8 cellular contexts compared by ENCODE assay signal in genomic region chr10:75401569-75402485, GRCh38. TPM values are rescaled to one million over a fixed set of nuclear protein-coding genes. Genes with fewer than 3 reads are reported as not detected.
A peak's percentile ranks its signal among the peaks of the same experiment; 100 is the strongest.
DNase-seq lines count a peak whose midpoint lies in the region; ATAC-seq, FAIRE-seq and TF ChIP-seq lines count a peak whose summit lies in the region.

TSS of gene ZNF503 (minus strand) at chr10:75401764. CDS start at chr10:75401419, 345 bp downstream.

- peak within 1 kb of the TSS; percentile 86 for H2AFZ ChIP-seq in PC-9
- H2AFZ ChIP-seq in K562 (ENCODE audit: low read depth, low read length) = no peak within 1 kb of the TSS

- peaks cover 9 to 18% (median 9%) of the 10 kb centered on the region in 3 donors for H3K4me1 Mint-ChIP-seq in IgD-negative memory B cell

- H3K4me1 ChIP-seq in PC-9 (replicated peaks; ENCODE audit: insufficient read depth) (peaks cover 8% of the 10 kb centered on the region), K562 (replicated peaks in 1 of 2; ENCODE audit: control insufficient read depth in 2 of 2, insufficient read depth in 2 of 2, low read length in 2 of 2) (peaks cover 0 to 64% of the 10 kb centered on the region in 2 experiments; a peak in 2 of 5 replicates)

- peaks cover 5% of the 10 kb centered on the region for H4K20me1 ChIP-seq in PC-9 (ENCODE audit: insufficient read depth)
- peaks cover 4% of the 10 kb centered on the region; the same call in 1 of the 2 replicates for H4K20me1 ChIP-seq in K562 (replicated peaks; ENCODE audit: control insufficient read depth, insufficient read depth, low read length)

- peaks cover 54% of the 10 kb centered on the region for H3K27me3 Mint-ChIP-seq in IgD-negative memory B cell

- H3K9me3 Mint-ChIP-seq in IgD-negative memory B cell = peaks cover 0 to 6% (median 0%) of the 10 kb centered on the region in 3 donors

- TF ChIP-seq CTCF in PC-9 (conservative IDR thresholded peaks at IDR 0.05) = no peak
- TF ChIP-seq CTCF in K562 (IDR thresholded peaks at IDR 0.05 in 2 of 3, conservative IDR thresholded peaks at IDR 0.05 in 1 of 3; ENCODE audit: insufficient read depth in 2 of 3, low read depth in 1 of 3, low read length in 3 of 3) = no peak

- TF ChIP-seq POLR2A in K562 (conservative IDR thresholded peaks at IDR 0.05) = no peak

- DNase-seq in DMS53 treated with DMSO at 0.1 percent for 48 hours (lab: John Stamatoyannopoulos, UW; ENCODE audit: unreplicated experiment) (peak; percentile 96), PC-9 (peak; percentile 88 to 92), K562 (ENCODE audit: extremely low read depth in 1 of 4, low spot score in 3 of 4) (peak; percentile 53 to 73 (median 67)), hepatic stellate cell (ENCODE audit: low spot score) (peak; percentile 97), posterior vena cava (ENCODE audit: low spot score) (peak; percentile 99)

- BruUV-seq in PC-9 (replicated peaks; lab: Mats Ljungman, UMichigan) (no TSS peak), K562 (replicated peaks; lab: Mats Ljungman, UMichigan) (no TSS peak)

- H3K9me1 ChIP-seq in K562 (ENCODE audit: control insufficient read depth, insufficient read depth, low read length) = no peaks in the 10 kb centered on the region

- peaks cover 87% of the 10 kb centered on the region for H3K79me2 ChIP-seq in PC-9 (ENCODE audit: low read depth)
- no peaks in the 10 kb centered on the region for H3K79me2 ChIP-seq in K562 (ENCODE audit: control insufficient read depth, insufficient read depth, low read length)

- peak within 1 kb of the TSS in 2 of 3 donors; percentile 53 to 85 for H3K27ac Mint-ChIP-seq in IgD-negative memory B cell

- TF ChIP-seq EP300 in K562 (IDR thresholded peaks at IDR 0.05; ENCODE audit: low read length) = no peak

- peaks cover 35% of the 10 kb centered on the region for H3F3A ChIP-seq in PC-9 (ENCODE audit: insufficient read depth, low read depth)

- in situ Hi-C loops in K562 (cut with MboI) = no loop called here

- H3K27ac ChIP-seq in PC-9 = peak within 1 kb of the TSS; percentile 90
- H3K27ac ChIP-seq in K562 (ENCODE audit: extremely low read depth, low read depth, low read length) = no peak within 1 kb of the TSS

- no peaks in the 10 kb centered on the region for H3K9me3 ChIP-seq in PC-9 (ENCODE audit: insufficient read depth, low read depth)
- H3K9me3 ChIP-seq in K562 (replicated peaks; ENCODE audit: control insufficient read depth, insufficient read depth, low read depth, low read length) = no peaks in the 10 kb centered on the region

- peak within 1 kb of the TSS; percentile 88 for H3K4me2 ChIP-seq in PC-9
- peak within 1 kb of the TSS; percentile 33; the same call in 1 of the 2 replicates for H3K4me2 ChIP-seq in K562 (ENCODE audit: insufficient read depth, low read length)

- peak within 1 kb of the TSS in 1 of 2 experiments; percentile 75; a peak in 2 of 4 replicates for H3K9ac ChIP-seq in K562 (ENCODE audit: insufficient read depth in 1 of 2, low read depth in 2 of 2, low read length in 2 of 2)

- WGBS in K562 (ENCODE audit: insufficient coverage, low coverage, missing lambda C conversion rate) = 2% methylated on average over 71 of the region's 88 CpGs

- H3K36me3 ChIP-seq in PC-9 (ENCODE audit: low read depth) (peaks cover 3% of the 10 kb centered on the region; the same call in 1 of the 2 replicates), K562 (ENCODE audit: control insufficient read depth, insufficient read depth, low read length) (no peaks in the 10 kb centered on the region)

- TF ChIP-seq RAD21 in K562 (CRISPR knock-in tag; conservative IDR thresholded peaks at IDR 0.05 in 1 of 2, IDR thresholded peaks at IDR 0.05 in 1 of 2) = no peak

- CTCF ChIA-PET in PC-9 (lab: Charles Lee) (interaction anchor here (0.6 to 0.9 kb wide), 2 partner anchors 165 to 166 kb away, joined by 3 to 7 read pairs; partner anchors contain the start of gene COMTD1), K562 (lab: Yijun Ruan, JAX; ENCODE audit: low intra/inter-chr PET ratio) (no interaction called here)

- no peaks in the 10 kb centered on the region for H3K9me2 ChIP-seq in PC-9 (ENCODE audit: insufficient read depth)

- H3K27me3 ChIP-seq in PC-9 (ENCODE audit: insufficient read depth, low read depth) (no peaks in the 10 kb centered on the region), K562 (ENCODE audit: control insufficient read depth in 2 of 2, insufficient read depth in 2 of 2, low read length in 2 of 2) (peaks cover 53 to 80% of the 10 kb centered on the region in 2 experiments)

- POLR2A ChIA-PET in PC-9 (lab: Charles Lee; ENCODE audit: unreplicated experiment) (interaction anchor here (0.8 kb wide), 1 partner anchor 164 kb away, joined by 4 read pairs; no protein-coding TSS in a partner anchor), K562 (lab: Yijun Ruan, JAX) (interaction anchor here (0.6 to 0.9 kb wide), 3 partner anchors 11 to 192 kb away, joined by 3 read pairs; no protein-coding TSS in a partner anchor)

- peak; percentile 48 for ATAC-seq in GM21515 (IDR thresholded peaks at IDR 0.05; ENCODE audit: unreplicated experiment)
- ATAC-seq in K562 = peak; percentile 87
- ATAC-seq in HG03025 (IDR thresholded peaks at IDR 0.05; ENCODE audit: low FRiP score, unreplicated experiment) = no peak

- intact Hi-C loops in PC-9 (cut with micrococcal nuclease; ENCODE audit: unreplicated experiment) = loop anchor here (2.0 to 10.0 kb wide), 4 partner anchors 523 to 1713 kb away; no protein-coding TSS in a partner anchor
- intact Hi-C loops in K562 (cut with micrococcal nuclease) = loop anchor here (5.0 to 10.0 kb wide), 4 partner anchors 523 to 1583 kb away; no protein-coding TSS in a partner anchor
- intact Hi-C loops in posterior vena cava (cut with DNase I) = loop anchor here (2.0 to 10.0 kb wide), 6 partner anchors 253 to 903 kb away; no protein-coding TSS in a partner anchor

- H3K4me3 ChIP-seq in PC-9 (peak within 1 kb of the TSS; percentile 84), K562 (peak within 1 kb of the TSS; percentile 20)

- H3K4me3 Mint-ChIP-seq in IgD-negative memory B cell = peak within 1 kb of the TSS; percentile 77 to 93 (median 89)

- peaks cover 2% of the 10 kb centered on the region for H3K36me3 Mint-ChIP-seq in IgD-negative memory B cell

- no peak for FAIRE-seq in K562 (lab: Jason Lieb, UNC)

TF ChIP-seq in K562, 482 proteins besides CTCF, POLR2A, EP300 and RAD21 (continues in another document):
- peak; percentile 45 to 66; a peak in 2 of 4 replicates for TF ChIP-seq MAZ (CRISPR knock-in tag; conservative IDR thresholded peaks at IDR 0.05 in 1 of 2, IDR thresholded peaks at IDR 0.05 in 1 of 2)
- no peak for TF ChIP-seq NUFIP1 (IDR thresholded peaks at IDR 0.05; ENCODE audit: partially characterized antibody)
- TF ChIP-seq NRF1 (conservative IDR thresholded peaks at IDR 0.05 in 1 of 2, IDR thresholded peaks at IDR 0.05 in 1 of 2) = peak; percentile 21 to 31; a peak in 1 of 4 replicates
- TF ChIP-seq CBFA2T2 (conservative IDR thresholded peaks at IDR 0.05) = peak; percentile 44
- peak; percentile 53; the same call in 1 of the 2 replicates for TF ChIP-seq XRCC5 (IDR thresholded peaks at IDR 0.05; ENCODE audit: low read depth, low read length)
- TF ChIP-seq KLF16 (IDR thresholded peaks at IDR 0.05) = no peak
- 0 out of 2 replicates have a peak, but pooled peaks have one; percentile 25 for TF ChIP-seq RNF2 (IDR thresholded peaks at IDR 0.05)
- TF ChIP-seq ZBTB7A (IDR thresholded peaks at IDR 0.05; ENCODE audit: borderline replicate concordance, control insufficient read depth, low read depth, low read length) = peak; percentile 15; the same call in 1 of the 2 replicates
- 0 out of 2 replicates have a peak, but pooled peaks have one; percentile 17 for TF ChIP-seq RBFOX2 (IDR thresholded peaks at IDR 0.05; ENCODE audit: low read depth, low read length)
- peak; percentile 66 for TF ChIP-seq TFE3 (CRISPR knock-in tag; IDR thresholded peaks at IDR 0.05)
- 0 out of 2 replicates have a peak, but pooled peaks have one; percentile 52 for TF ChIP-seq HDAC6 (IDR thresholded peaks at IDR 0.05; ENCODE audit: low read depth, low read length)

RNA-seq across cellular contexts. Expression of gene ZNF503, which starts in this region (rescaled TPM):
- polyA plus RNA-seq in IgD-negative memory B cell = not detected
- 1.4 and 1.5 TPM in 2 replicates for total RNA-seq in PC-9 (2021)
- not detected in 2 replicates for total RNA-seq in K562 (2011; cell fraction: chromatin; rRNA removed; ENCODE audit: low replicate concordance)
- total RNA-seq in K562 (2011; cell fraction: nucleolus; rRNA removed) = not detected in 2 replicates
- total RNA-seq in K562 (2011; cell fraction: nucleoplasm; rRNA removed) = not detected in 2 replicates
- total RNA-seq in K562 (2014; rRNA removed) = not detected in 2 replicates
- not detected in 2 replicates for total RNA-seq in K562 (2014; rRNA removed; fragmentation: Illumina TruSeq; extraction: Trizol)
- not detected in 2 replicates for total RNA-seq in K562 (2015; rRNA removed; fragmentation: Illumina TruSeq; extraction: Trizol)
- 0.20 TPM in 1 of 2 replicates, not detected in the other for total RNA-seq in K562 (2021)
- not detected in 2 replicates for polyA plus RNA-seq in K562 (2011; rRNA removed)
- not detected in 2 replicates for polyA plus RNA-seq in K562 (2011; cell fraction: cytosol; rRNA removed)
- polyA plus RNA-seq in K562 (2011; cell fraction: nucleus; rRNA removed) = not detected in 2 replicates
- 0.05 and 0.07 TPM in 2 replicates for polyA plus RNA-seq in K562 (2012)
- polyA plus RNA-seq in K562 (2014; fragmentation: Illumina TruSeq; extraction: Trizol) = not detected in 2 replicates
- not detected for polyA plus RNA-seq in K562 (2014; fragmentation: Nextera tagmentation; extraction: Ambion mirVana)
- polyA plus RNA-seq in K562 (2014; rRNA removed) = not detected in 2 replicates
- not detected in 2 replicates for polyA minus RNA-seq in K562 (2011; rRNA and poly(A)+ RNA removed)
- not detected in 2 replicates for polyA minus RNA-seq in K562 (2011; cell fraction: cytosol; rRNA and poly(A)+ RNA removed)
- 0.13 TPM in 1 of 2 replicates, not detected in the other for polyA minus RNA-seq in K562 (2011; cell fraction: nucleus; rRNA and poly(A)+ RNA removed)
- total RNA-seq in posterior vena cava = 10 to 100 TPM; 27.9 to 36.0 TPM

Comparison
In these comparisons a context has a peak if more than half of its experiments do, and no peak if none do; other contexts are left out.
1. RNA of gene ZNF503 (total RNA-seq): 27.9 to 36.0 TPM in posterior vena cava; 1.4 to 1.5 TPM in PC-9 and 0.20 TPM in K562; every median in the first group is over 10 times any median in the second.
2. Peak in DNase-seq, ATAC-seq, H3K4me3 ChIP-seq and H3K4me2 ChIP-seq in K562; RNA of the gene not detected or under 1 TPM.
3. Peak in every context shown above with its lines, with median percentiles within 50 percentile points of each other: DNase-seq.